Comparison of ENCODE assay signal across 8 cellular contexts in the genomic region with DNA sequence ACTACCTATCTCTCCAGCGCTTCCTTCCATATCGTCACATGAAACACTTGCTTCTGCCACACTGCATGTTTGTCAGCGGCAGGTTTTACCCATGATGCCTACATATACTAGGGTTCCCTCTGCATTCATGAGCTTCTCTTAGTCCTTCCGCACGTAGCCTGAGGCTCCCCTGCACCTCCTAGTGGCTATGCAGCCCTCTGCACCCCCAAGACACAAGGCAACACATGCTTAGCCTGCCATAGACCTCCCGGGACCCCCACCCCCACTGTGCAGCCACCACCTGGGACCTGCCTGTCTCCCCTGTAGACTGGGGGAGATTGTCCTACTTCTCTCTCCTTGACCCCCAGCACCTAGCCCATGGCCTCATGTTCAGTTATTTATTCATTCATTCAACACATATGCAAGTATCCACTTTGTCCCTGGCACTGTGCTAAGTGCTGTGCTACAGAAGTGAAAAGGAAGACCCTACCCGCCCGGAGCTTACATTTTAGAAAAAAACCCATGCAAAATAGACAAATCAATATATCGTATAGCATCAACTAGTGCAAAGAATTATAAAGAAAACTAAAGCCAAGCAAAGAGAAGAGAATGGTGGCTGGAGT. TPM values are rescaled to one million over a fixed set of nuclear protein-coding genes. Genes with fewer than 3 reads are reported as not detected.
DNase-seq lines count a peak whose midpoint lies in the region; ATAC-seq and TF ChIP-seq lines count a peak whose summit lies in the region.

No MANE protein-coding gene starts in this region.

- no peak overlapping the region for H3K4me3 Mint-ChIP-seq in CD4-positive, alpha-beta memory T cell

- TF ChIP-seq CTCF in GM12801 (IDR thresholded peaks at IDR 0.05; ENCODE audit: extremely low read depth, insufficient read length) (peak; percentile 46), gastroesophageal sphincter (IDR thresholded peaks at IDR 0.05) (peak in 3 of 4 experiments; percentile 22 to 65 (median 43)), prostate gland (IDR thresholded peaks at IDR 0.05) (peak in 3 of 4 experiments; percentile 21 to 60 (median 52))

- no peaks in the 10 kb centered on the region for H3K79me2 ChIP-seq in Karpas-422 (ENCODE audit: low read length)

- H3K27me3 ChIP-seq in Karpas-422 (ENCODE audit: low read length) = no peaks in the 10 kb centered on the region
- no peaks in the 10 kb centered on the region for H3K27me3 ChIP-seq in gastroesophageal sphincter
- H3K27me3 ChIP-seq in prostate gland (replicated peaks; ENCODE audit: insufficient read depth) = no peaks in the 10 kb centered on the region
- H3K27me3 ChIP-seq in CD4-positive, alpha-beta memory T cell (ENCODE audit: insufficient read depth, low read length) = no peaks in the 10 kb centered on the region

- intact Hi-C loops in prostate gland (cut with DNase I) = loop anchor here (10.0 kb wide), 1 partner anchor 500 kb away; no protein-coding TSS in a partner anchor
- intact Hi-C loops in CD4-positive, alpha-beta memory T cell (cut with micrococcal nuclease) = no loop called here

- no peak for TF ChIP-seq POLR2A in gastroesophageal sphincter (IDR thresholded peaks at IDR 0.05)
- no peak for TF ChIP-seq POLR2A in prostate gland (IDR thresholded peaks at IDR 0.05)

- ATAC-seq in GM21529 (IDR thresholded peaks at IDR 0.05; ENCODE audit: unreplicated experiment) (peak; percentile 95), gastroesophageal sphincter (no peak)

- H3K4me1 ChIP-seq in Karpas-422 (ENCODE audit: low read length) (peaks cover 17% of the 10 kb centered on the region), gastroesophageal sphincter (no peaks in the 10 kb centered on the region), prostate gland (replicated peaks) (no peaks in the 10 kb centered on the region)
- H3K4me1 ChIP-seq in CD4-positive, alpha-beta memory T cell (ENCODE audit: insufficient read depth, low read length) = peaks cover 6% of the 10 kb centered on the region

- no peaks in the 10 kb centered on the region for H4K20me1 ChIP-seq in Karpas-422 (ENCODE audit: insufficient read depth, low read depth, low read length)

- peak overlapping the region in 3 of 7 donors; percentile 33 to 53 (median 33) for H3K27ac Mint-ChIP-seq in CD4-positive, alpha-beta memory T cell

- H3K9ac ChIP-seq in Karpas-422 (ENCODE audit: low read length) = peak overlapping the region; percentile 37

- peak overlapping the region; percentile 80 for H2AFZ ChIP-seq in Karpas-422 (ENCODE audit: low read length)

- H3K27me3 Mint-ChIP-seq in CD4-positive, alpha-beta memory T cell = no peaks in the 10 kb centered on the region

- H3K36me3 ChIP-seq in Karpas-422 (ENCODE audit: insufficient read depth, low read length) = no peaks in the 10 kb centered on the region
- peaks cover 0 to 11% of the 10 kb centered on the region in 2 donors for H3K36me3 ChIP-seq in gastroesophageal sphincter
- no peaks in the 10 kb centered on the region for H3K36me3 ChIP-seq in prostate gland
- no peaks in the 10 kb centered on the region for H3K36me3 ChIP-seq in CD4-positive, alpha-beta memory T cell (ENCODE audit: insufficient read depth, low read length)

- H3K36me3 Mint-ChIP-seq in CD4-positive, alpha-beta memory T cell = peaks cover 21 to 43% of the 10 kb centered on the region in 2 donors

- no peak overlapping the region for H3K27ac ChIP-seq in Karpas-422 (ENCODE audit: low read length)
- H3K27ac ChIP-seq in gastroesophageal sphincter = no peak overlapping the region
- no peak overlapping the region for H3K27ac ChIP-seq in prostate gland
- H3K27ac ChIP-seq in CD4-positive, alpha-beta memory T cell (ENCODE audit: low read depth, low read length) = no peak overlapping the region

- H3K4me3 ChIP-seq in Karpas-422 (ENCODE audit: low read length) (no peak overlapping the region), gastroesophageal sphincter (no peak overlapping the region), prostate gland (no peak overlapping the region)
- H3K4me3 ChIP-seq in CD4-positive, alpha-beta memory T cell (ENCODE audit: low read length in 2 of 2) = no peak overlapping the region

- H3K9me2 ChIP-seq in Karpas-422 (replicated peaks; ENCODE audit: insufficient read depth, low read length) = no peaks in the 10 kb centered on the region

- CTCF ChIA-PET in CD4-positive, alpha-beta memory T cell (lab: Charles Lee; ENCODE audit: partially characterized antibody) = interaction anchor here (1.0 to 2.5 kb wide), 10 partner anchors 8 to 355 kb away, joined by 3 to 12 read pairs (median 4); no protein-coding TSS in a partner anchor

- no peaks in the 10 kb centered on the region for H3K9me3 Mint-ChIP-seq in CD4-positive, alpha-beta memory T cell

- H3K4me2 ChIP-seq in Karpas-422 (ENCODE audit: low read depth, low read length, poor library complexity, severe bottlenecking) = peak overlapping the region; percentile 33

- peaks cover 2 to 26% (median 11%) of the 10 kb centered on the region in 4 donors for H3K4me1 Mint-ChIP-seq in CD4-positive, alpha-beta memory T cell

- peak; percentile 93 for DNase-seq in Karpas-422
- peak in 2 of 3 experiments; percentile 22 to 28 for DNase-seq in activated CD8-positive, alpha-beta memory T cell treated with anti-CD3 and anti-CD28 coated beads for 48 hours (ENCODE audit: low read depth in 2 of 3, low spot score in 2 of 3)
- no peak for DNase-seq in prostate gland (ENCODE audit: low spot score)
- DNase-seq in NCI-H2196 (lab: John Stamatoyannopoulos, UW; ENCODE audit: unreplicated experiment) = no peak
- no peak for DNase-seq in CD4-positive, alpha-beta memory T cell

- H3K9me3 ChIP-seq in Karpas-422 (ENCODE audit: low read length) (no peaks in the 10 kb centered on the region), gastroesophageal sphincter (no peaks in the 10 kb centered on the region), prostate gland (no peaks in the 10 kb centered on the region)
- no peaks in the 10 kb centered on the region for H3K9me3 ChIP-seq in CD4-positive, alpha-beta memory T cell (ENCODE audit: control insufficient read depth in 1 of 2, low read length in 2 of 2)

- WGBS in gastroesophageal sphincter (ENCODE audit: low coverage in 1 of 2), 2 donors = 49 to 89% methylated on average over 5 to 7 of the region's 9 CpGs
- 67% methylated on average over 9 of the region's 9 CpGs for WGBS in prostate gland

- no peak for TF ChIP-seq EP300 in gastroesophageal sphincter (IDR thresholded peaks at IDR 0.05)

- POLR2A ChIA-PET in CD4-positive, alpha-beta memory T cell (lab: Charles Lee; ENCODE audit: partially characterized antibody) = interaction anchor here (1.4 kb wide), 1 partner anchor 21 kb away, joined by 5 read pairs; no protein-coding TSS in a partner anchor

RNA-seq across cellular contexts. Expression of gene TMEM273, which starts 23.5 kb away (rescaled TPM):
- total RNA-seq in Karpas-422 (2014; rRNA removed; shearing (Covaris generic); ENCODE audit: low replicate concordance) = 0.51 TPM in 1 of 2 replicates, not detected in the other
- total RNA-seq in gastroesophageal sphincter (10 to 100 TPM; 12.4 to 65.8 (median 21.7) TPM), prostate gland (10 to 100 TPM in 1 of 2 donors, 1 to 10 TPM in 1; 1.1 to 13.0 TPM)
- total RNA-seq in CD4-positive, alpha-beta memory T cell = 10 to 100 TPM; 27.7 to 30.4 TPM
- 100 to 1,000 TPM in 1 of 2 donors, 10 to 100 TPM in 1; 86.9 to 101 TPM for polyA plus RNA-seq in CD4-positive, alpha-beta memory T cell

RNA-seq across cellular contexts. Expression of gene FAM170B, which starts 30.9 kb away (rescaled TPM):
- total RNA-seq in Karpas-422 (2014; rRNA removed; shearing (Covaris generic); ENCODE audit: low replicate concordance) = not detected in 2 replicates
- total RNA-seq in gastroesophageal sphincter (not detected), prostate gland (not detected)
- total RNA-seq in CD4-positive, alpha-beta memory T cell = not detected
- polyA plus RNA-seq in CD4-positive, alpha-beta memory T cell = not detected

RNA-seq across cellular contexts. Expression of gene VSTM4, which starts 49.4 kb away (rescaled TPM):
- total RNA-seq in Karpas-422 (2014; rRNA removed; shearing (Covaris generic); ENCODE audit: low replicate concordance) = not detected in 2 replicates
- 10 to 100 TPM; 11.4 to 25.1 (median 21.9) TPM for total RNA-seq in gastroesophageal sphincter
- total RNA-seq in prostate gland = 10 to 100 TPM in 1 of 2 donors, 1 to 10 TPM in 1; 6.9 to 36.0 TPM
- not detected for total RNA-seq in CD4-positive, alpha-beta memory T cell
- polyA plus RNA-seq in CD4-positive, alpha-beta memory T cell = not detected

Comparison
In these comparisons a context has a peak if more than half of its experiments do, and no peak if none do; other contexts are left out.
1. DNase-seq: peak in Karpas-422 (single experiment) and activated CD8-positive, alpha-beta memory T cell treated with anti-CD3 and anti-CD28 coated beads for 48 hours (2 of 3); none in prostate gland (single experiment), NCI-H2196 (single experiment) and CD4-positive, alpha-beta memory T cell (0 of 5).
2. Peak in every context shown above with its lines, with median percentiles within 50 percentile points of each other: CTCF ChIP-seq.